In genomic region chr7:6170571-6171531, GRCh38 we compare ENCODE assay signal across 2 cellular contexts.
TF ChIP-seq lines count a peak whose summit lies in the region.

No MANE protein-coding gene starts in this region.

TF ChIP-seq in IMR-90, 13 proteins besides CTCF, POLR2A, EP300 and RAD21:
- TF ChIP-seq MXI1 (IDR thresholded peaks at IDR 0.05; ENCODE audit: borderline replicate concordance, low read depth, low read length) (no peak), MAFK (IDR thresholded peaks at IDR 0.05; ENCODE audit: low read depth, low read length) (no peak), RCOR1 (IDR thresholded peaks at IDR 0.05; ENCODE audit: insufficient replicate concordance, low read length) (no peak), CEBPB (IDR thresholded peaks at IDR 0.05; ENCODE audit: low read depth, low read length) (no peak), BHLHE40 (IDR thresholded peaks at IDR 0.05; ENCODE audit: low read depth, low read length) (no peak), MAZ (IDR thresholded peaks at IDR 0.05; ENCODE audit: borderline replicate concordance, low read depth, low read length) (no peak), CHD1 (IDR thresholded peaks at IDR 0.05; ENCODE audit: low read depth, low read length) (no peak), RFX5 (IDR thresholded peaks at IDR 0.05; ENCODE audit: low read depth, low read length) (no peak), SMC3 (IDR thresholded peaks at IDR 0.05; ENCODE audit: low read depth, low read length) (no peak), NFE2L2 (IDR thresholded peaks at IDR 0.05; ENCODE audit: low read depth, low read length) (no peak), FOS (IDR thresholded peaks at IDR 0.05; ENCODE audit: low read depth, low read length) (no peak)
- TF ChIP-seq, protein P1, sequence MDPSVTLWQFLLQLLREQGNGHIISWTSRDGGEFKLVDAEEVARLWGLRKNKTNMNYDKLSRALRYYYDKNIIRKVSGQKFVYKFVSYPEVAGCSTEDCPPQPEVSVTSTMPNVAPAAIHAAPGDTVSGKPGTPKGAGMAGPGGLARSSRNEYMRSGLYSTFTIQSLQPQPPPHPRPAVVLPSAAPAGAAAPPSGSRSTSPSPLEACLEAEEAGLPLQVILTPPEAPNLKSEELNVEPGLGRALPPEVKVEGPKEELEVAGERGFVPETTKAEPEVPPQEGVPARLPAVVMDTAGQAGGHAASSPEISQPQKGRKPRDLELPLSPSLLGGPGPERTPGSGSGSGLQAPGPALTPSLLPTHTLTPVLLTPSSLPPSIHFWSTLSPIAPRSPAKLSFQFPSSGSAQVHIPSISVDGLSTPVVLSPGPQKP (IDR thresholded peaks at IDR 0.05; ENCODE audit: borderline replicate concordance, low read depth, low read length) = no peak
- TF ChIP-seq, protein P2, sequence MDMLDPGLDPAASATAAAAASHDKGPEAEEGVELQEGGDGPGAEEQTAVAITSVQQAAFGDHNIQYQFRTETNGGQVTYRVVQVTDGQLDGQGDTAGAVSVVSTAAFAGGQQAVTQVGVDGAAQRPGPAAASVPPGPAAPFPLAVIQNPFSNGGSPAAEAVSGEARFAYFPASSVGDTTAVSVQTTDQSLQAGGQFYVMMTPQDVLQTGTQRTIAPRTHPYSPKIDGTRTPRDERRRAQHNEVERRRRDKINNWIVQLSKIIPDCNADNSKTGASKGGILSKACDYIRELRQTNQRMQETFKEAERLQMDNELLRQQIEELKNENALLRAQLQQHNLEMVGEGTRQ (IDR thresholded peaks at IDR 0.05; ENCODE audit: low read depth, low read length) = no peak

TF ChIP-seq in H1, 55 proteins besides CTCF, POLR2A, EP300 and RAD21:
- TF ChIP-seq SAP30 (IDR thresholded peaks at IDR 0.05; ENCODE audit: insufficient read depth, insufficient replicate concordance, low read length) (no peak), CREB1 (IDR thresholded peaks at IDR 0.05) (no peak), RXRA (IDR thresholded peaks at IDR 0.05; ENCODE audit: insufficient read depth, low read depth, low read length) (no peak), CTBP2 (IDR thresholded peaks at IDR 0.05; ENCODE audit: borderline replicate concordance, insufficient read depth, insufficient read length, low read length) (no peak), FOSL1 (IDR thresholded peaks at IDR 0.05; ENCODE audit: insufficient read depth, low read depth, low read length) (no peak), GABPA (IDR thresholded peaks at IDR 0.05; ENCODE audit: borderline replicate concordance, insufficient read depth, low read length) (no peak), HDAC6 (IDR thresholded peaks at IDR 0.05; ENCODE audit: low read depth, low read length) (no peak), SP2 (IDR thresholded peaks at IDR 0.05; ENCODE audit: low read length) (no peak), SP1 (IDR thresholded peaks at IDR 0.05; ENCODE audit: low read depth, low read length) (no peak)
TF ChIP-seq in H1: peak in this region for 0.
